In the genomic region with DNA sequence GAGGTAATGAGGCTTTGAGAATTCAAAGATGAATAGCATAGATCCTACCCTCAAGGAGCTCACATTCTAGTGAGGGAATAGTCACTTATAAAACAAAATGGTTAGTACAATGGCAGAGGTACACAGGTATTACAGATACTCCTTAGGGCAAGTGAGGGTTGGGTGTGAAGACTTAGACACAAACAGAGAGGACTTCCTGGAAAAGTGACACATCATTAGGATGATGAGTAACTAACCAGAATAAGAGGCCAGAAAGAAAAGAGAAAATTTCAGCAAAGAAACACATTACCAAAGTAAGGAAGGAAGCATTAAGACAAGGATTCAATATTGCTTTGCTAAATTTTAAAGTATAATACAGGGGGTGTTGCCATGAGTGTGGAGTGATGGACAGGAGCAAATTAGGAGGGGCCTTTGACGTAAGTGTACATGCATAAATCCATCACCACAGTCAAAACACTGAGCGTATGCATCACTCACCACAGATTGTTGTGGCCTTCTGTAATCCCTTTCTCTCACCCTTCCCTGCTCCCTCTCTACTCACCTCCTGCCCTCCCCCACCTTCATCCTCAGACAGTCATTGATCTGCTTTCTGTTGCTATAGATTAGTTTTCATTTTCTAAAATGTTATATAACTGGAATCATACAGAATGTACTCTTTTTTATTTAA, we compare ENCODE assay signal across 9 cellular contexts. TPM values are rescaled to one million over a fixed set of nuclear protein-coding genes. Genes with fewer than 3 reads are reported as not detected.
DNase-seq lines count a peak whose midpoint lies in the region; ATAC-seq, FAIRE-seq and TF ChIP-seq lines count a peak whose summit lies in the region.
"Had no signal": no experiment of that assay in that cellular context is flagged by ENCODE, and none has a peak within 500 bp of the region (broad histone marks: within the 10 kb centered on the region; RNA-seq: fewer than 3 reads in every experiment).

No MANE protein-coding gene starts in this region.

- peaks cover 2% of the 10 kb centered on the region for H3K9me3 Mint-ChIP-seq in activated T-cell treated with anti-CD3 and anti-CD28 coated beads, Interleukin-2, amount 50 U/mL, for 24 hours
- peaks cover 2% of the 10 kb centered on the region for H3K9me3 Mint-ChIP-seq in astrocyte (ENCODE audit: unreplicated experiment)

- no peak for ATAC-seq in PC-3
- no peak for ATAC-seq in GM21528 (IDR thresholded peaks at IDR 0.05; ENCODE audit: low FRiP score, unreplicated experiment)

- H3K4me3 Mint-ChIP-seq in activated T-cell treated with anti-CD3 and anti-CD28 coated beads, Interleukin-2, amount 50 U/mL, for 24 hours, result peak overlapping the region; percentile 88
- no peak overlapping the region for H3K4me3 Mint-ChIP-seq in astrocyte (ENCODE audit: unreplicated experiment)

- no peaks in the 10 kb centered on the region for H3K36me3 ChIP-seq in PC-3 (ENCODE audit: low read depth, low read length)
- no peaks in the 10 kb centered on the region for H3K36me3 ChIP-seq in astrocyte (ENCODE audit: insufficient read depth, low read length)
- no peaks in the 10 kb centered on the region for H3K36me3 ChIP-seq in suprapubic skin
- H3K36me3 ChIP-seq in esophagus squamous epithelium, result no peaks in the 10 kb centered on the region

- intact Hi-C loops in PC-3 (cut with micrococcal nuclease) (no loop called here), esophagus squamous epithelium (cut with DNase I) (no loop called here)

- H2AFZ ChIP-seq in PC-3 (ENCODE audit: low read length), result no peak overlapping the region
- H2AFZ ChIP-seq in astrocyte (ENCODE audit: low read depth, low read length), result no peak overlapping the region

- H3K9ac ChIP-seq in PC-3 (ENCODE audit: low read length) (no peak overlapping the region), astrocyte (ENCODE audit: low read length) (no peak overlapping the region)

- no TSS peak for BruUV-seq in PC-3 (replicated peaks; lab: Mats Ljungman, UMichigan)

- H3K4me1 Mint-ChIP-seq in activated T-cell treated with anti-CD3 and anti-CD28 coated beads, Interleukin-2, amount 50 U/mL, for 24 hours (ENCODE audit: low read depth), result peaks cover 80% of the 10 kb centered on the region
- peaks cover 10% of the 10 kb centered on the region for H3K4me1 Mint-ChIP-seq in astrocyte (ENCODE audit: low read depth, unreplicated experiment)

- H3K27ac Mint-ChIP-seq in activated T-cell treated with anti-CD3 and anti-CD28 coated beads, Interleukin-2, amount 50 U/mL, for 24 hours, result peak overlapping the region; percentile 99
- peak overlapping the region; percentile 7 for H3K27ac Mint-ChIP-seq in astrocyte (ENCODE audit: unreplicated experiment)

- 47% methylated on average over 2 of the region's 2 CpGs for WGBS in suprapubic skin
- 35 to 53% methylated on average over 2 of the region's 2 CpGs for WGBS in esophagus squamous epithelium, 2 donors

- H3K9me3 ChIP-seq in PC-3 (ENCODE audit: low read length), result no peaks in the 10 kb centered on the region
- no peaks in the 10 kb centered on the region for H3K9me3 ChIP-seq in astrocyte (ENCODE audit: insufficient read depth, low read depth, low read length)
- no peaks in the 10 kb centered on the region for H3K9me3 ChIP-seq in suprapubic skin
- no peaks in the 10 kb centered on the region for H3K9me3 ChIP-seq in esophagus squamous epithelium

- no peaks in the 10 kb centered on the region for H3K9me2 ChIP-seq in PC-3 (replicated peaks; ENCODE audit: low read length)

- no peak for TF ChIP-seq EP300 in suprapubic skin (IDR thresholded peaks at IDR 0.05)

- H4K20me1 ChIP-seq in PC-3 (ENCODE audit: low read length) (no peaks in the 10 kb centered on the region), astrocyte (ENCODE audit: insufficient read depth, low read length) (no peaks in the 10 kb centered on the region)

- H3K27me3 Mint-ChIP-seq in activated T-cell treated with anti-CD3 and anti-CD28 coated beads, Interleukin-2, amount 50 U/mL, for 24 hours, result no peaks in the 10 kb centered on the region
- H3K27me3 Mint-ChIP-seq in astrocyte (ENCODE audit: low read depth, unreplicated experiment), result no peaks in the 10 kb centered on the region

- H3K27me3 ChIP-seq in PC-3 (ENCODE audit: low read length), result 0 out of 2 replicates have a peak, but pooled peaks cover 12% of the 10 kb centered on the region
- no peaks in the 10 kb centered on the region for H3K27me3 ChIP-seq in astrocyte (ENCODE audit: insufficient read depth, low read length)
- H3K27me3 ChIP-seq in suprapubic skin, result no peaks in the 10 kb centered on the region
- H3K27me3 ChIP-seq in esophagus squamous epithelium, result no peaks in the 10 kb centered on the region

- CTCF ChIA-PET in PC-3 (lab: Charles Lee), result no interaction called here

- POLR2A ChIA-PET in PC-3 (lab: Charles Lee; ENCODE audit: unreplicated experiment), result no interaction called here

- no peak for TF ChIP-seq CTCF in PC-3 (conservative IDR thresholded peaks at IDR 0.05; ENCODE audit: low read depth, low read length)
- TF ChIP-seq CTCF in astrocyte (IDR thresholded peaks at IDR 0.05; ENCODE audit: insufficient read depth, low read depth, low read length), result no peak
- TF ChIP-seq CTCF in suprapubic skin (IDR thresholded peaks at IDR 0.05), result no peak
- TF ChIP-seq CTCF in esophagus squamous epithelium (IDR thresholded peaks at IDR 0.05), result no peak

- no peaks in the 10 kb centered on the region for H3F3A ChIP-seq in PC-3 (ENCODE audit: low read length, unreplicated experiment)

- H3K4me1 ChIP-seq in PC-3 (ENCODE audit: insufficient read depth, low read length), result peaks cover 11% of the 10 kb centered on the region
- H3K4me1 ChIP-seq in astrocyte (ENCODE audit: insufficient read depth, low read length), result no peaks in the 10 kb centered on the region
- H3K4me1 ChIP-seq in suprapubic skin, result no peaks in the 10 kb centered on the region
- H3K4me1 ChIP-seq in esophagus squamous epithelium, result no peaks in the 10 kb centered on the region

- H3K79me2 ChIP-seq in PC-3 (ENCODE audit: low read length) (no peaks in the 10 kb centered on the region), astrocyte (ENCODE audit: insufficient read depth, low read length) (no peaks in the 10 kb centered on the region)

- H3K4me2 ChIP-seq in PC-3 (ENCODE audit: low read length), result no peak overlapping the region
- no peak overlapping the region for H3K4me2 ChIP-seq in astrocyte (ENCODE audit: low read length)

- TF ChIP-seq POLR2A in suprapubic skin (IDR thresholded peaks at IDR 0.05) (no peak), esophagus squamous epithelium (IDR thresholded peaks at IDR 0.05) (no peak)

- FAIRE-seq in astrocyte (lab: Jason Lieb, UNC), result no peak

- no peak for DNase-seq in activated T-cell treated with anti-CD3 and anti-CD28 coated beads, Interleukin-2, amount 50 U/mL, for 24 hours
- no peak for DNase-seq in activated T-cell treated with anti-CD3 and anti-CD28 coated beads, Interleukin-2, amount 50 U/mL, for 1 hour
- DNase-seq in PC-3 (peak; percentile 23), astrocyte (ENCODE audit: low read depth) (no peak), suprapubic skin (ENCODE audit: low spot score in 2 of 2) (no peak), substantia nigra (lab: John Stamatoyannopoulos, UW) (no peak), esophagus squamous epithelium (lab: John Stamatoyannopoulos, UW) (no peak)
- DNase-seq: NCI-H2171 had no signal

- H3K36me3 Mint-ChIP-seq in activated T-cell treated with anti-CD3 and anti-CD28 coated beads, Interleukin-2, amount 50 U/mL, for 24 hours (ENCODE audit: low read depth), result peaks cover 59% of the 10 kb centered on the region
- peaks cover 2% of the 10 kb centered on the region for H3K36me3 Mint-ChIP-seq in astrocyte (ENCODE audit: low read depth, unreplicated experiment)

- H3K27ac ChIP-seq in PC-3 (ENCODE audit: low read length), result no peak overlapping the region
- no peak overlapping the region for H3K27ac ChIP-seq in astrocyte (ENCODE audit: low read depth, low read length)
- H3K27ac ChIP-seq in suprapubic skin, result peak overlapping the region; percentile 10
- H3K27ac ChIP-seq in substantia nigra (ENCODE audit: low read depth, low read length, poor library complexity, severe bottlenecking), result no peak overlapping the region
- H3K27ac ChIP-seq in esophagus squamous epithelium, result peak overlapping the region in 1 of 4 donors; percentile 56

- H3K4me3 ChIP-seq in PC-3 (ENCODE audit: low read length) (no peak overlapping the region), astrocyte (ENCODE audit: insufficient read depth, low read depth, low read length) (no peak overlapping the region), suprapubic skin (no peak overlapping the region), esophagus squamous epithelium (no peak overlapping the region)

RNA-seq across cellular contexts. Expression of gene CD53, which starts 7.9 kb away (rescaled TPM):
- total RNA-seq in PC-3 (2014; rRNA removed) (not detected in 2 replicates), astrocyte (not detected in 2 replicates), suprapubic skin (10 to 100 TPM in 2 of 4 donors, 1 to 10 TPM in 2; 6.2 to 11.1 (median 9.3) TPM), esophagus squamous epithelium (10 to 100 TPM in 2 of 4 donors, 1 to 10 TPM in 2; 6.6 to 31.1 (median 17.7) TPM)
